8 cellular contexts compared by ENCODE assay signal in the genomic region with DNA sequence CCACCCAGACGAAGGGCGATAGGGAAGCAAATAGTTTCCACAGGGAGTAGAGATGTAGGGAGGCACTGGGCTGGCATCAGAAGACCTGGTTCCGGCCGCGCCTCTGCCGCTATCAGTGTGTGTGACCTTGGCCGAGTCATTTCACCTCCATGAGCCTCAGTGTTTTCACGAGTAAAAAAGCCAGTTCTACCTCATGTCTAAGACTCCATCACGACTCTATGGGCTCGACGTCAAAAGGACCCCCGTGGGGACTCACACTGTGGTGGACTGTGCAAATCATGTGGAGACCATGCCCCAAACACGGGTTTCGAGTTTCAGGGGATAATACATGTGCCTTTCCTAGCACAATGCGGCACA. TPM values are rescaled to one million over a fixed set of nuclear protein-coding genes. Genes with fewer than 3 reads are reported as not detected.
DNase-seq lines count a peak whose midpoint lies in the region; ATAC-seq and TF ChIP-seq lines count a peak whose summit lies in the region.

No MANE protein-coding gene starts in this region.

- peak overlapping the region; percentile 89 for H3K4me3 Mint-ChIP-seq in CD8-positive, alpha-beta T cell
- peak overlapping the region; percentile 92 for H3K4me3 Mint-ChIP-seq in endothelial cell (ENCODE audit: unreplicated experiment)

- CTCF ChIA-PET in CD8-positive, alpha-beta T cell (lab: Charles Lee): no interaction called here
- CTCF ChIA-PET in PC-9 (lab: Charles Lee): no interaction called here

- H3K9me3 ChIP-seq in CD8-positive, alpha-beta T cell (ENCODE audit: low read length): no peaks in the 10 kb centered on the region
- H3K9me3 ChIP-seq in PC-9 (ENCODE audit: insufficient read depth, low read depth): no peaks in the 10 kb centered on the region
- no peaks in the 10 kb centered on the region for H3K9me3 ChIP-seq in neutrophil

- no peaks in the 10 kb centered on the region for H3K9me2 ChIP-seq in PC-9 (ENCODE audit: insufficient read depth)

- DNase-seq in CD8-positive, alpha-beta T cell: no peak
- DNase-seq in PC-9 (no peak), endothelial cell (ENCODE audit: low spot score) (no peak), dermis blood vessel endothelial cell (no peak), middle frontal gyrus (ENCODE audit: extremely low spot score, low spot score) (no peak), NCI-H187 (lab: John Stamatoyannopoulos, UW) (no peak)

- TSS peak; percentile 79 for BruUV-seq in PC-9 (replicated peaks; lab: Mats Ljungman, UMichigan)

- H3K4me1 ChIP-seq in CD8-positive, alpha-beta T cell (ENCODE audit: insufficient read depth, low read length): peaks cover 18% of the 10 kb centered on the region
- peaks cover 23% of the 10 kb centered on the region for H3K4me1 ChIP-seq in PC-9 (replicated peaks; ENCODE audit: insufficient read depth)
- H3K4me1 ChIP-seq in neutrophil (ENCODE audit: control insufficient read depth in 1 of 2, insufficient read depth in 1 of 2, low read depth in 1 of 2, low read length in 1 of 2): peaks cover 23 to 36% of the 10 kb centered on the region in 2 experiments

- H3K36me3 ChIP-seq in CD8-positive, alpha-beta T cell (ENCODE audit: insufficient read depth, low read length): no peaks in the 10 kb centered on the region
- H3K36me3 ChIP-seq in PC-9 (ENCODE audit: low read depth): no peaks in the 10 kb centered on the region
- H3K36me3 ChIP-seq in neutrophil: no peaks in the 10 kb centered on the region

- peak overlapping the region; percentile 60 for H3K27ac Mint-ChIP-seq in CD8-positive, alpha-beta T cell
- peak overlapping the region; percentile 93 for H3K27ac Mint-ChIP-seq in endothelial cell (ENCODE audit: unreplicated experiment)

- H4K20me1 ChIP-seq in PC-9 (ENCODE audit: insufficient read depth): no peaks in the 10 kb centered on the region

- no peaks in the 10 kb centered on the region for H3K27me3 Mint-ChIP-seq in CD8-positive, alpha-beta T cell (ENCODE audit: low read depth)
- peaks cover 9% of the 10 kb centered on the region for H3K27me3 Mint-ChIP-seq in endothelial cell (ENCODE audit: unreplicated experiment)

- intact Hi-C loops in CD8-positive, alpha-beta T cell (cut with DNase I, micrococcal nuclease): loop anchor here (2.0 to 10.0 kb wide), 6 partner anchors 295 to 1847 kb away; a partner anchor contains a TSS
- intact Hi-C loops in PC-9 (cut with micrococcal nuclease; ENCODE audit: unreplicated experiment): no loop called here

- H3K27me3 ChIP-seq in CD8-positive, alpha-beta T cell (ENCODE audit: insufficient read depth, low read length): no peaks in the 10 kb centered on the region
- H3K27me3 ChIP-seq in PC-9 (ENCODE audit: insufficient read depth, low read depth) (no peaks in the 10 kb centered on the region), neutrophil (no peaks in the 10 kb centered on the region)

- peaks cover 39% of the 10 kb centered on the region for H3K4me1 Mint-ChIP-seq in CD8-positive, alpha-beta T cell (ENCODE audit: low read depth)
- H3K4me1 Mint-ChIP-seq in endothelial cell (ENCODE audit: unreplicated experiment): peaks cover 11% of the 10 kb centered on the region

- H3K9me3 Mint-ChIP-seq in CD8-positive, alpha-beta T cell: no peaks in the 10 kb centered on the region
- no peaks in the 10 kb centered on the region for H3K9me3 Mint-ChIP-seq in endothelial cell (ENCODE audit: unreplicated experiment)

- no peaks in the 10 kb centered on the region for H3K36me3 Mint-ChIP-seq in CD8-positive, alpha-beta T cell
- H3K36me3 Mint-ChIP-seq in endothelial cell (ENCODE audit: low read depth, unreplicated experiment): no peaks in the 10 kb centered on the region

- ATAC-seq in CD8-positive, alpha-beta T cell: no peak
- no peak for ATAC-seq in GM21528 (IDR thresholded peaks at IDR 0.05; ENCODE audit: low FRiP score, unreplicated experiment)

- peak overlapping the region; percentile 91 for H2AFZ ChIP-seq in PC-9

- POLR2A ChIA-PET in CD8-positive, alpha-beta T cell (lab: Charles Lee): no interaction called here
- POLR2A ChIA-PET in PC-9 (lab: Charles Lee; ENCODE audit: unreplicated experiment): no interaction called here

- H3K4me2 ChIP-seq in PC-9: peak overlapping the region; percentile 75

- TF ChIP-seq CTCF in CD8-positive, alpha-beta T cell (IDR thresholded peaks at IDR 0.05): no peak
- TF ChIP-seq CTCF in PC-9 (conservative IDR thresholded peaks at IDR 0.05) (no peak), endothelial cell (IDR thresholded peaks at IDR 0.05; ENCODE audit: unreplicated experiment) (no peak), neutrophil (IDR thresholded peaks at IDR 0.05) (no peak)

- peak overlapping the region; percentile 70 for H3K27ac ChIP-seq in CD8-positive, alpha-beta T cell (ENCODE audit: low read depth, low read length)
- no peak overlapping the region for H3K27ac ChIP-seq in PC-9
- peak overlapping the region; percentile 97 for H3K27ac ChIP-seq in neutrophil

- H3F3A ChIP-seq in PC-9 (ENCODE audit: insufficient read depth, low read depth): no peaks in the 10 kb centered on the region

- peak overlapping the region; percentile 54 for H3K4me3 ChIP-seq in CD8-positive, alpha-beta T cell (ENCODE audit: low read depth, low read length)
- H3K4me3 ChIP-seq in PC-9 (peak overlapping the region; percentile 75), neutrophil (ENCODE audit: low read depth in 1 of 2, low read length in 1 of 2) (peak overlapping the region; percentile 78 to 87)

- peaks cover 13% of the 10 kb centered on the region; the same call in 1 of the 2 replicates for H3K79me2 ChIP-seq in PC-9 (ENCODE audit: low read depth)

RNA-seq across cellular contexts. Expression of a gene that starts 0.6 kb away (rescaled TPM):
- total RNA-seq in CD8-positive, alpha-beta T cell: 10 to 100 TPM; 32.6 to 34.2 TPM
- total RNA-seq in PC-9 (2021) (6.0 and 6.5 TPM in 2 replicates), endothelial cell (ENCODE audit: unreplicated experiment) (10.9 TPM), dermis blood vessel endothelial cell (11.1 TPM in 2 replicates)
